ENCODE assay signal across 8 cellular contexts in the genomic region with DNA sequence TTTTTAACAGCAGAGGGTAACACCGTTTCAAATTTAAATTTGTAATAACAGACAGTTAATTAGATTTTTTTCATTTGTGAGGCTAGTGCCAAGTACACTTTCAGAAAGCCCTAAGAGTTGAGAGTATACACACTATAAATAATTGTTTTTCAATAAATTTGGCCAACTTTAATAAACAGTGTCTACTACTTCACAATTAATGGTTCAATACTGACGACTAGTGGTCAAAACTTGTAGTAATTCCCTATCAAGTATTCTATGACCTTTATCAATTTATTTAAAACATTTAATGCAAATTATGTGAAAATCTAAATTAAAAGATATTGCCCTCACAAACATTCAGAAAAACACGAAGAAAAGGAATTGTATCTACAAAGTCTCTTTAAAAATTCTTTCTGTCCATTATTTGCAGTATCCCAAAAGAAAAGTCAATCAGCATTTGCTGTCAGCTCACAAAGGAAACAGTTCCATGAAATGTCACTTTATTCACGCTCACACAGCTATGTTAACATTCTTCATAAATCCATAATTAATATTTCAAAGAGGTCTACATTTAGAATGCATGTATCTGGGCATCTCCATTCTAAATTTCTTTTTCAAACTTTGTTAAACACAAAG.
DNase-seq lines count a peak whose midpoint lies in the region; ATAC-seq and TF ChIP-seq lines count a peak whose summit lies in the region.

No MANE protein-coding gene starts in this region.

- no peak overlapping the region for H3K4me3 Mint-ChIP-seq in activated B cell treated with CpG ODN at 0.5 μM for 24 hours

- no peaks in the 10 kb centered on the region for H3K27me3 ChIP-seq in uterus

- no peak overlapping the region for H3K4me3 ChIP-seq in uterus

- no peaks in the 10 kb centered on the region for H3K36me3 ChIP-seq in uterus

- no peaks in the 10 kb centered on the region for H3K4me1 ChIP-seq in uterus

- no peaks in the 10 kb centered on the region for H3K4me1 Mint-ChIP-seq in activated B cell treated with CpG ODN at 0.5 μM for 24 hours

- TF ChIP-seq CTCF in AG09319 (IDR thresholded peaks at IDR 0.05; ENCODE audit: low read depth, low read length): peak; percentile 45
- TF ChIP-seq CTCF in activated B cell treated with CpG ODN at 0.5 μM for 24 hours (IDR thresholded peaks at IDR 0.05): peak; percentile 46
- peak; percentile 30 to 57 (median 42) for TF ChIP-seq CTCF in uterus (IDR thresholded peaks at IDR 0.05)

- H3K9me3 ChIP-seq in uterus: no peaks in the 10 kb centered on the region

- H3K27ac Mint-ChIP-seq in activated B cell treated with CpG ODN at 0.5 μM for 24 hours: no peak overlapping the region

- intact Hi-C loops in activated B cell treated with CpG ODN at 0.5 μM for 24 hours (cut with micrococcal nuclease) (loop anchor here (1.0 to 5.0 kb wide), 4 partner anchors 137 to 1890 kb away; no protein-coding TSS in a partner anchor), uterus (cut with DNase I; ENCODE audit: low total_unique reads) (no loop called here)

- H3K9me3 Mint-ChIP-seq in activated B cell treated with CpG ODN at 0.5 μM for 24 hours: no peaks in the 10 kb centered on the region

- TF ChIP-seq POLR2A in GM18505 (IDR thresholded peaks at IDR 0.05; ENCODE audit: borderline replicate concordance, extremely low read depth, insufficient read depth, insufficient read length) (no peak), uterus (IDR thresholded peaks at IDR 0.05) (no peak)

- DNase-seq in AG09319 (ENCODE audit: extremely low read depth, low read depth) (peak; percentile 18), LHCN-M2 (ENCODE audit: low read depth) (peak; percentile 55), activated B cell treated with CpG ODN at 0.5 μM for 24 hours (no peak), iris pigment epithelial cell (ENCODE audit: low read depth) (peak; percentile 55), uterus (no peak), GM19240 (ENCODE audit: insufficient read length, low spot score) (no peak)

- ATAC-seq in GM18505 (IDR thresholded peaks at IDR 0.05; ENCODE audit: unreplicated experiment) (peak; percentile 74), activated B cell treated with CpG ODN at 0.5 μM for 24 hours (ENCODE audit: low read depth) (no peak), HG03045 (IDR thresholded peaks at IDR 0.05; ENCODE audit: unreplicated experiment) (no peak)

- POLR2A ChIA-PET in activated B cell treated with CpG ODN at 0.5 μM for 24 hours (lab: Charles Lee): no interaction called here

- CTCF ChIA-PET in activated B cell treated with CpG ODN at 0.5 μM for 24 hours (lab: Charles Lee): interaction anchor here (0.7 to 1.9 kb wide), 3 partner anchors 91 to 1881 kb away, joined by 3 to 7 read pairs (median 4); a partner anchor contains a TSS

- no peak overlapping the region for H3K27ac ChIP-seq in uterus

- no peaks in the 10 kb centered on the region for H3K36me3 Mint-ChIP-seq in activated B cell treated with CpG ODN at 0.5 μM for 24 hours (ENCODE audit: low read depth)

- H3K27me3 Mint-ChIP-seq in activated B cell treated with CpG ODN at 0.5 μM for 24 hours: no peaks in the 10 kb centered on the region

Comparison
In these comparisons a context has a peak if more than half of its experiments do, and no peak if none do; other contexts are left out.
1. DNase-seq: peak in AG09319 (single experiment), LHCN-M2 (single experiment) and iris pigment epithelial cell (single experiment); none in activated B cell treated with CpG ODN at 0.5 μM for 24 hours (single experiment), uterus (0 of 2) and GM19240 (single experiment).
2. Peak in every context shown above with its lines, with median percentiles within 50 percentile points of each other: CTCF ChIP-seq.